In genomic region chr13:90205081-90205480, GRCh38 we compare ENCODE assay signal across 29 cellular contexts.
"Had no signal": no experiment of that assay in that cellular context is flagged by ENCODE, and none has a peak within 500 bp of the region (broad histone marks: within the 10 kb centered on the region; RNA-seq: fewer than 3 reads in every experiment).

No MANE protein-coding gene starts in this region.

- H3K36me3 ChIP-seq: left lung, lower lobe of right lung, neural progenitor cell, neutrophil, right atrium auricular region, right lobe of liver, stomach, thoracic aorta, tibial artery, upper lobe of right lung had no signal

- H3K4me3 Mint-ChIP-seq: mesothelial cell of epicardium; naive B cell; natural killer cell; nephron progenitor cell; neural progenitor cell; stimulated activated naive B cell treated with anti-CD40 and anti-IgM and Interleukin-4, amounts not matched to agents 10 μg/mL and 1 μg/mL and 100 μg/mL, for 72 hours had no signal

- H3K4me3 ChIP-seq: left lung, lower lobe of right lung, neural progenitor cell, psoas muscle, right atrium auricular region, right lobe of liver, smooth muscle cell, stomach, thoracic aorta, tibial artery, upper lobe of right lung had no signal

- H2AFZ ChIP-seq: neural progenitor cell, parathyroid adenoma had no signal

- DNase-seq: hippocampal formation; kidney glomerular epithelial cell; left cardiac atrium; left lung; lower lobe of right lung; mesendoderm; naive B cell; natural killer cell; nephron progenitor cell; occipital lobe; psoas muscle; right lobe of liver; stimulated activated CD4-positive, alpha-beta T cell treated with anti-CD3 and anti-CD28 coated beads, Interleukin-1b, Interleukin-23, amount 100 ng/mL, for 48 hours; stimulated activated CD4-positive, alpha-beta T cell treated with anti-CD3 and anti-CD28 coated beads, Interleukin-2, amount 100 ng/mL, for 48 hours; stimulated activated naive B cell treated with anti-CD40 and anti-IgM and Interleukin-4, amounts not matched to agents 10 μg/mL and 1 μg/mL and 100 μg/mL, for 72 hours; stimulated activated naive CD8-positive, alpha-beta T cell treated with anti-CD3 and anti-CD28 coated beads, Interleukin-15, Interleukin-2, amounts not matched to agents 100 U/mL and 50 U/mL, for 24 hours; stomach; tibial artery; trophoblast cell; upper lobe of right lung had no signal

- H3K27me3 ChIP-seq: left lung, neural progenitor cell, neutrophil, right atrium auricular region, right lobe of liver, stomach, tibial artery, upper lobe of right lung had no signal

- H3K27me3 Mint-ChIP-seq: naive B cell; stimulated activated naive B cell treated with anti-CD40 and anti-IgM and Interleukin-4, amounts not matched to agents 10 μg/mL and 1 μg/mL and 100 μg/mL, for 72 hours had no signal

- H3K27ac ChIP-seq: left lung, lower lobe of right lung, neural progenitor cell, neutrophil, parathyroid adenoma, psoas muscle, right atrium auricular region, right lobe of liver, stomach, thoracic aorta, tibial artery, upper lobe of right lung had no signal

- H3K9ac ChIP-seq: neural progenitor cell, parathyroid adenoma had no signal

- H3K4me2 ChIP-seq: neural progenitor cell, smooth muscle cell had no signal

- H3K79me2 ChIP-seq: parathyroid adenoma had no signal

- H3K36me3 Mint-ChIP-seq: naive B cell; stimulated activated naive B cell treated with anti-CD40 and anti-IgM and Interleukin-4, amounts not matched to agents 10 μg/mL and 1 μg/mL and 100 μg/mL, for 72 hours had no signal

- H3K27ac Mint-ChIP-seq: mesothelial cell of epicardium; naive B cell; natural killer cell; nephron progenitor cell; neural progenitor cell; stimulated activated naive B cell treated with anti-CD40 and anti-IgM and Interleukin-4, amounts not matched to agents 10 μg/mL and 1 μg/mL and 100 μg/mL, for 72 hours had no signal

- ATAC-seq: left cardiac atrium; left lung; lower lobe of right lung; natural killer cell; psoas muscle; right lobe of liver; stimulated activated naive B cell treated with anti-CD40 and anti-IgM and Interleukin-4, amounts not matched to agents 10 μg/mL and 1 μg/mL and 100 μg/mL, for 72 hours; stimulated activated naive CD8-positive, alpha-beta T cell treated with anti-CD3 and anti-CD28 coated beads, Interleukin-15, Interleukin-2, amounts not matched to agents 100 U/mL and 50 U/mL, for 24 hours; upper lobe of right lung had no signal

- H3K9me3 ChIP-seq: lower lobe of right lung, neutrophil, psoas muscle, right atrium auricular region, right lobe of liver, thoracic aorta, tibial artery, upper lobe of right lung had no signal

- H3K4me1 ChIP-seq: left lung, lower lobe of right lung, neural progenitor cell, parathyroid adenoma, psoas muscle, right atrium auricular region, right lobe of liver, stomach, upper lobe of right lung had no signal

- H3K4me1 Mint-ChIP-seq: naive B cell; natural killer cell; neural progenitor cell; stimulated activated naive B cell treated with anti-CD40 and anti-IgM and Interleukin-4, amounts not matched to agents 10 μg/mL and 1 μg/mL and 100 μg/mL, for 72 hours had no signal

- FAIRE-seq: keratinocyte, urothelium cell line had no signal
